ENCODE assay signal across 9 cellular contexts in genomic region chr16:11016993-11017392, GRCh38.
A peak's percentile ranks its signal among the peaks of the same experiment; 100 is the strongest.
DNase-seq lines count a peak whose midpoint lies in the region; ATAC-seq and TF ChIP-seq lines count a peak whose summit lies in the region.
"Had no signal": no experiment of that assay in that cellular context is flagged by ENCODE, and none has a peak within 500 bp of the region (broad histone marks: within the 10 kb centered on the region; RNA-seq: fewer than 3 reads in every experiment).

No MANE protein-coding gene starts in this region.

- peak; percentile 80 to 84 for ATAC-seq in activated T-cell treated with anti-CD3 and anti-CD28 coated beads, Interleukin-2, amount 50 U/mL, for 4 hours
- ATAC-seq in left colon (peak; percentile 90), upper lobe of left lung (ENCODE audit: low FRiP score in 2 of 2) (peak; percentile 36 to 54), HG03196 (IDR thresholded peaks at IDR 0.05; ENCODE audit: unreplicated experiment) (no peak), GM21367 (IDR thresholded peaks at IDR 0.05; ENCODE audit: unreplicated experiment) (no peak)

- no peaks in the 10 kb centered on the region for H3K27me3 ChIP-seq in upper lobe of left lung

- no peak for TF ChIP-seq POLR2A in upper lobe of left lung (IDR thresholded peaks at IDR 0.05)

- peaks cover 0 to 21% (median 7%) of the 10 kb centered on the region in 4 donors for H3K36me3 ChIP-seq in upper lobe of left lung

- peak; percentile 30 for DNase-seq in activated naive CD4-positive, alpha-beta T cell treated with anti-CD3 and anti-CD28 coated beads for 36 hours
- no peak for DNase-seq in activated naive CD4-positive, alpha-beta T cell treated with anti-CD3 and anti-CD28 coated beads, Interleukin-2, amount 10 ng/mL, durations not matched to agents 7 days and 5 days
- DNase-seq in activated T-cell treated with anti-CD3 and anti-CD28 coated beads, Interleukin-2, amount 50 U/mL, for 4 hours: peak; percentile 37
- DNase-seq in left colon: peak; percentile 76 to 79
- peak in 1 of 2 donors; percentile 54 for DNase-seq in upper lobe of left lung
- no peak for DNase-seq in DMS53 treated with DMSO at 0.1 percent for 48 hours (lab: John Stamatoyannopoulos, UW; ENCODE audit: unreplicated experiment)

- intact Hi-C loops in activated naive CD4-positive, alpha-beta T cell treated with anti-CD3 and anti-CD28 coated beads for 36 hours (cut with micrococcal nuclease): no loop called here
- intact Hi-C loops in left colon (cut with DNase I, micrococcal nuclease): no loop called here

- H3K36me3 Mint-ChIP-seq in activated naive CD4-positive, alpha-beta T cell treated with anti-CD3 and anti-CD28 coated beads for 36 hours (ENCODE audit: low read depth): peaks cover 17% of the 10 kb centered on the region
- peaks cover 30% of the 10 kb centered on the region for H3K36me3 Mint-ChIP-seq in activated naive CD4-positive, alpha-beta T cell treated with anti-CD3 and anti-CD28 coated beads, Interleukin-2, amount 10 ng/mL, durations not matched to agents 7 days and 5 days
- peaks cover 25% of the 10 kb centered on the region for H3K36me3 Mint-ChIP-seq in activated T-cell treated with anti-CD3 and anti-CD28 coated beads, Interleukin-2, amount 50 U/mL, for 4 hours (ENCODE audit: insufficient read depth)

- H3K9me3 ChIP-seq in upper lobe of left lung: no peaks in the 10 kb centered on the region

- no peaks in the 10 kb centered on the region for H3K4me1 Mint-ChIP-seq in activated naive CD4-positive, alpha-beta T cell treated with anti-CD3 and anti-CD28 coated beads for 36 hours (ENCODE audit: low read depth)
- H3K4me1 Mint-ChIP-seq in activated naive CD4-positive, alpha-beta T cell treated with anti-CD3 and anti-CD28 coated beads, Interleukin-2, amount 10 ng/mL, durations not matched to agents 7 days and 5 days: peaks cover 4% of the 10 kb centered on the region
- H3K4me1 Mint-ChIP-seq in activated T-cell treated with anti-CD3 and anti-CD28 coated beads, Interleukin-2, amount 50 U/mL, for 4 hours (ENCODE audit: low read depth): peaks cover 5% of the 10 kb centered on the region

- no peak for TF ChIP-seq EP300 in upper lobe of left lung (IDR thresholded peaks at IDR 0.05)

- H3K27ac ChIP-seq in upper lobe of left lung: peak overlapping the region in 2 of 4 donors; percentile 41 to 58
- H3K27ac ChIP-seq: KMS-11 had no signal

- H3K27ac Mint-ChIP-seq in activated naive CD4-positive, alpha-beta T cell treated with anti-CD3 and anti-CD28 coated beads for 36 hours: no peak overlapping the region
- H3K27ac Mint-ChIP-seq in activated naive CD4-positive, alpha-beta T cell treated with anti-CD3 and anti-CD28 coated beads, Interleukin-2, amount 10 ng/mL, durations not matched to agents 7 days and 5 days: no peak overlapping the region

- no peaks in the 10 kb centered on the region for H3K9me3 Mint-ChIP-seq in activated naive CD4-positive, alpha-beta T cell treated with anti-CD3 and anti-CD28 coated beads for 36 hours
- H3K9me3 Mint-ChIP-seq in activated naive CD4-positive, alpha-beta T cell treated with anti-CD3 and anti-CD28 coated beads, Interleukin-2, amount 10 ng/mL, durations not matched to agents 7 days and 5 days: no peaks in the 10 kb centered on the region
- H3K9me3 Mint-ChIP-seq in activated T-cell treated with anti-CD3 and anti-CD28 coated beads, Interleukin-2, amount 50 U/mL, for 4 hours: no peaks in the 10 kb centered on the region

- peaks cover 9 to 20% (median 12%) of the 10 kb centered on the region in 4 donors for H3K4me1 ChIP-seq in upper lobe of left lung

- no peaks in the 10 kb centered on the region for H3K27me3 Mint-ChIP-seq in activated naive CD4-positive, alpha-beta T cell treated with anti-CD3 and anti-CD28 coated beads for 36 hours (ENCODE audit: low read depth)
- H3K27me3 Mint-ChIP-seq in activated naive CD4-positive, alpha-beta T cell treated with anti-CD3 and anti-CD28 coated beads, Interleukin-2, amount 10 ng/mL, durations not matched to agents 7 days and 5 days: no peaks in the 10 kb centered on the region
- H3K27me3 Mint-ChIP-seq in activated T-cell treated with anti-CD3 and anti-CD28 coated beads, Interleukin-2, amount 50 U/mL, for 4 hours (ENCODE audit: low read depth): no peaks in the 10 kb centered on the region

- H3K4me3 Mint-ChIP-seq in activated naive CD4-positive, alpha-beta T cell treated with anti-CD3 and anti-CD28 coated beads for 36 hours: no peak overlapping the region
- H3K4me3 Mint-ChIP-seq in activated naive CD4-positive, alpha-beta T cell treated with anti-CD3 and anti-CD28 coated beads, Interleukin-2, amount 10 ng/mL, durations not matched to agents 7 days and 5 days: no peak overlapping the region
- no peak overlapping the region for H3K4me3 Mint-ChIP-seq in activated T-cell treated with anti-CD3 and anti-CD28 coated beads, Interleukin-2, amount 50 U/mL, for 4 hours

- no peak overlapping the region for H3K4me3 ChIP-seq in upper lobe of left lung

- no peak for TF ChIP-seq CTCF in upper lobe of left lung (IDR thresholded peaks at IDR 0.05)

- CTCF ChIA-PET in activated naive CD4-positive, alpha-beta T cell treated with anti-CD3 and anti-CD28 coated beads for 36 hours (lab: Charles Lee): no interaction called here
- CTCF ChIA-PET in activated naive CD4-positive, alpha-beta T cell treated with anti-CD3 and anti-CD28 coated beads, Interleukin-2, amount 10 ng/mL, durations not matched to agents 7 days and 5 days (lab: Charles Lee): no interaction called here

- 54 to 56% methylated on average over 9 of the region's 9 CpGs for WGBS in upper lobe of left lung, 2 donors

Comparison
In these comparisons a context has a peak if more than half of its experiments do, and no peak if none do; other contexts are left out.
1. DNase-seq: peak in activated naive CD4-positive, alpha-beta T cell treated with anti-CD3 and anti-CD28 coated beads for 36 hours (single experiment), activated T-cell treated with anti-CD3 and anti-CD28 coated beads, Interleukin-2, amount 50 U/mL, for 4 hours (single experiment) and left colon (2 of 2); none in activated naive CD4-positive, alpha-beta T cell treated with anti-CD3 and anti-CD28 coated beads, Interleukin-2, amount 10 ng/mL, durations not matched to agents 7 days and 5 days (single experiment) and DMS53 treated with DMSO at 0.1 percent for 48 hours (single experiment).
2. ATAC-seq: peak in activated T-cell treated with anti-CD3 and anti-CD28 coated beads, Interleukin-2, amount 50 U/mL, for 4 hours (2 of 2), left colon (single experiment) and upper lobe of left lung (2 of 2); none in HG03196 (single experiment) and GM21367 (single experiment).